ENCODE assay signal across 23 cellular contexts in genomic region chr7:153027904-153028303, GRCh38.
"Had no signal": no experiment of that assay in that cellular context is flagged by ENCODE, and none has a peak within 500 bp of the region (broad histone marks: within the 10 kb centered on the region; RNA-seq: fewer than 3 reads in every experiment).

No MANE protein-coding gene starts in this region.

- H3K27ac ChIP-seq: stomach, suprapubic skin, testis, thoracic aorta, thyroid gland, tibial artery, tibial nerve, transverse colon, upper lobe of left lung, upper lobe of right lung, uterus, vagina had no signal

- H3K4me3 ChIP-seq: stomach, suprapubic skin, testis, thoracic aorta, thyroid gland, tibial artery, tibial nerve, transverse colon, upper lobe of left lung, upper lobe of right lung, uterus, vagina had no signal

- DNase-seq: stimulated activated CD4-positive, alpha-beta T cell treated with anti-CD3 and anti-CD28 coated beads, Interleukin-2, amount 100 ng/mL, for 48 hours; stimulated activated CD4-positive, alpha-beta T cell treated with anti-CD3 and anti-CD28 coated beads, Interleukin-4, amount 100 ng/mL, for 1 hour; stimulated activated CD4-positive, alpha-beta T cell treated with anti-CD3 and anti-CD28 coated beads, Interleukin-4, amount 100 ng/mL, for 24 hours; stimulated activated CD4-positive, alpha-beta T cell treated with anti-CD3 and anti-CD28 coated beads, Interleukin-4, amount 100 ng/mL, for 4 hours; stimulated activated CD8-positive, alpha-beta memory T cell treated with anti-CD3 and anti-CD28 coated beads, Interleukin-4, amount 100 ng/mL, for 48 hours; stimulated activated naive B cell treated with anti-CD40 and anti-IgM and Interleukin-4, amounts not matched to agents 10 μg/mL and 1 μg/mL and 100 μg/mL, for 72 hours; stimulated activated naive CD4-positive, alpha-beta T cell; stimulated activated naive CD4-positive, alpha-beta T cell treated with Interleukin-2 at 50 U/mL for 16 hours; stimulated activated naive CD8-positive, alpha-beta T cell treated with anti-CD3 and anti-CD28 coated beads, Interleukin-15, amount 100 ng/mL, for 72 hours; stimulated activated naive CD8-positive, alpha-beta T cell treated with anti-CD3 and anti-CD28 coated beads, Interleukin-15, Interleukin-2, amounts not matched to agents 100 U/mL and 50 U/mL, for 24 hours; stomach; testis; thyroid gland; transverse colon; trophoblast cell; upper lobe of right lung; uterus had no signal
